1 cellular context compared by ENCODE assay signal in the genomic region with DNA sequence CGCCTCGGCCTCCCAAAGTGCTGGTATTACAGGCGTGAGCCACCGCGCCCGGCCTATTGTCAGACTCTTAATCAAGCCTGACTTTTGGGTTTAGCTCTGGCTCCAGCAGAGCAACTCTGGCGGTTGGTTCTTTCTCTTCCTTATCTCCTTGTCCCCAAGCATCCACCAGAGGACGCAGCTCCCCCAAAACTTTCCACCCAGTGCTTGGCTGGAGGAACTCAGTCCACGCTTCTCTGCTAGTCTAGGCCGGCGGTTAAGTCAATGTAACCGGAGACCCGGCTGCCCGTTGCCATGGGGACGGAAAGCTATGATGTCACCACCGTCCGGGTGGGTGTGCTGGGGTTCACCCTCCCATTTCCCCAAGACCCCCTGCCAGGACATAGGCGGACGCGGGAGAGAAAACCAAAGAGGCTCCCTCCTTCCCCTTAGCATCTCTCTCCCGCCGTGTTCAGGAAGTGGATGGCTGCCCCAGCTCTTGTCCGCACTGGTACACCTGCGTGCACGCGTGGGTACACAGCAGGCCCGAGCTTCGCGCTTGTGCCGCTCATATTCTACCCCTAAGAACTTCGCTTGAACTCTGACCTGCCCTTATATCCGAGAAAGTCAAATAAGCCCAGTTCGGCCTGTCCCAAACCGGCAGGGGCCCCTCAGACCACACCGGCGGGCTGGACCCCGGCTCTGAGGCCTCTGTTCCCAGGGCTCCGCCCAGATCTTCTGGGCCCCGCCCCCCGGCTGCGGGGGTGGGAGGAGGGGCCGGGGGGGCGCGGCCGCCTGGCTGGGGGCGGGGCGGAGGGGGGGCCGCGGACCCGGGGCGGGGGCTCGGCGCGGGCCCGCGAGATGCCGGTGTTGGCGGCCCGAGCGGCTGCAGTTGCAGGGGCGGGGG.
TF ChIP-seq lines count a peak whose summit lies in the region.

A gene with protein sequence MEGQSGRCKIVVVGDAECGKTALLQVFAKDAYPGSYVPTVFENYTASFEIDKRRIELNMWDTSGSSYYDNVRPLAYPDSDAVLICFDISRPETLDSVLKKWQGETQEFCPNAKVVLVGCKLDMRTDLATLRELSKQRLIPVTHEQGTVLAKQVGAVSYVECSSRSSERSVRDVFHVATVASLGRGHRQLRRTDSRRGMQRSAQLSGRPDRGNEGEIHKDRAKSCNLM (plus strand): TSS at position 825 of the 883 bp plus-strand sequence. CDS start 117 bp downstream, outside the sequence.

TF ChIP-seq in HCT116, 20 proteins besides CTCF, POLR2A, EP300 and RAD21 (continued from another document):
- no peak for TF ChIP-seq REST (IDR thresholded peaks at IDR 0.05; ENCODE audit: low read depth)
- TF ChIP-seq EZH2 (IDR thresholded peaks at IDR 0.05): no peak
- no peak; the same call in 1 of the 2 replicates for TF ChIP-seq SIN3A (IDR thresholded peaks at IDR 0.05; ENCODE audit: low read depth)
- TF ChIP-seq EGR1 (IDR thresholded peaks at IDR 0.05; ENCODE audit: low read depth): peak; percentile 85
- TF ChIP-seq POLR2AphosphoS5 (IDR thresholded peaks at IDR 0.05; ENCODE audit: low read depth, low read length): peak; percentile 57
- no peak for TF ChIP-seq ELF1 (IDR thresholded peaks at IDR 0.05; ENCODE audit: borderline replicate concordance, low read depth)
- TF ChIP-seq CEBPB (IDR thresholded peaks at IDR 0.05; ENCODE audit: low read depth): no peak
- peak; percentile 46; the same call in 1 of the 2 replicates for TF ChIP-seq ZFX (IDR thresholded peaks at IDR 0.05)
